1 cellular context compared by ENCODE assay signal in genomic region chr7:21426958-21427860, GRCh38.
TF ChIP-seq lines count a peak whose summit lies in the region.

No MANE protein-coding gene starts in this region.

TF ChIP-seq in HepG2, 621 proteins besides CTCF, POLR2A, EP300 and RAD21 (continued from another document and continues in another):
- TF ChIP-seq ZFP37 (CRISPR knock-in tag; IDR thresholded peaks at IDR 0.05; ENCODE audit: borderline replicate concordance), result no peak
- TF ChIP-seq ZNF670 (CRISPR knock-in tag; IDR thresholded peaks at IDR 0.05; ENCODE audit: borderline replicate concordance), result no peak
- no peak for TF ChIP-seq ZMYM3 (CRISPR knock-in tag; IDR thresholded peaks at IDR 0.05)
- TF ChIP-seq ZNF83 (CRISPR knock-in tag; IDR thresholded peaks at IDR 0.05; ENCODE audit: borderline replicate concordance), result no peak
- no peak for TF ChIP-seq TP53 (CRISPR knock-in tag; conservative IDR thresholded peaks at IDR 0.05)
- no peak for TF ChIP-seq ATRX (CRISPR knock-in tag; IDR thresholded peaks at IDR 0.05; ENCODE audit: borderline replicate concordance)
- TF ChIP-seq ZNF776 (CRISPR knock-in tag; IDR thresholded peaks at IDR 0.05), result 0 out of 2 replicates have a peak, but pooled peaks have one; percentile 12
- no peak for TF ChIP-seq NFKBIZ (CRISPR knock-in tag; IDR thresholded peaks at IDR 0.05)
- TF ChIP-seq ZNF772 (CRISPR knock-in tag; IDR thresholded peaks at IDR 0.05), result 0 out of 2 replicates have a peak, but pooled peaks have one; percentile 33
- TF ChIP-seq ZNF687 (CRISPR knock-in tag; IDR thresholded peaks at IDR 0.05), result peak; percentile 89
- no peak for TF ChIP-seq ZNF589 (CRISPR knock-in tag; conservative IDR thresholded peaks at IDR 0.05)
- peak; percentile 92 for TF ChIP-seq GABPB1 (CRISPR knock-in tag; IDR thresholded peaks at IDR 0.05)
- peak; percentile 37; the same call in 1 of the 2 replicates for TF ChIP-seq ZNF160 (CRISPR knock-in tag; IDR thresholded peaks at IDR 0.05)
- TF ChIP-seq THAP11 (CRISPR knock-in tag; IDR thresholded peaks at IDR 0.05), result peak; percentile 98
- no peak for TF ChIP-seq STAT6 (CRISPR knock-in tag; IDR thresholded peaks at IDR 0.05; ENCODE audit: borderline replicate concordance)
- TF ChIP-seq, protein P1, sequence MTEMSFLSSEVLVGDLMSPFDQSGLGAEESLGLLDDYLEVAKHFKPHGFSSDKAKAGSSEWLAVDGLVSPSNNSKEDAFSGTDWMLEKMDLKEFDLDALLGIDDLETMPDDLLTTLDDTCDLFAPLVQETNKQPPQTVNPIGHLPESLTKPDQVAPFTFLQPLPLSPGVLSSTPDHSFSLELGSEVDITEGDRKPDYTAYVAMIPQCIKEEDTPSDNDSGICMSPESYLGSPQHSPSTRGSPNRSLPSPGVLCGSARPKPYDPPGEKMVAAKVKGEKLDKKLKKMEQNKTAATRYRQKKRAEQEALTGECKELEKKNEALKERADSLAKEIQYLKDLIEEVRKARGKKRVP (CRISPR knock-in tag; IDR thresholded peaks at IDR 0.05), result peak in 1 of 2 experiments; percentile 37; a peak in 1 of 4 replicates
- TF ChIP-seq PRPF4 (IDR thresholded peaks at IDR 0.05; ENCODE audit: low read depth, low read length, poor library complexity, severe bottlenecking), result no peak
- no peak; the same call in 1 of the 2 replicates for TF ChIP-seq MTF2 (CRISPR knock-in tag; IDR thresholded peaks at IDR 0.05; ENCODE audit: borderline replicate concordance)
- peak; percentile 84 for TF ChIP-seq ATF1 (CRISPR knock-in tag; IDR thresholded peaks at IDR 0.05)
- TF ChIP-seq PRDM4 (CRISPR knock-in tag; IDR thresholded peaks at IDR 0.05; ENCODE audit: borderline replicate concordance), result no peak
- TF ChIP-seq NFRKB (IDR thresholded peaks at IDR 0.05), result no peak
- TF ChIP-seq FOSL2 (CRISPR knock-in tag; IDR thresholded peaks at IDR 0.05), result peak; percentile 35; the same call in 1 of the 2 replicates
- TF ChIP-seq, protein P2, sequence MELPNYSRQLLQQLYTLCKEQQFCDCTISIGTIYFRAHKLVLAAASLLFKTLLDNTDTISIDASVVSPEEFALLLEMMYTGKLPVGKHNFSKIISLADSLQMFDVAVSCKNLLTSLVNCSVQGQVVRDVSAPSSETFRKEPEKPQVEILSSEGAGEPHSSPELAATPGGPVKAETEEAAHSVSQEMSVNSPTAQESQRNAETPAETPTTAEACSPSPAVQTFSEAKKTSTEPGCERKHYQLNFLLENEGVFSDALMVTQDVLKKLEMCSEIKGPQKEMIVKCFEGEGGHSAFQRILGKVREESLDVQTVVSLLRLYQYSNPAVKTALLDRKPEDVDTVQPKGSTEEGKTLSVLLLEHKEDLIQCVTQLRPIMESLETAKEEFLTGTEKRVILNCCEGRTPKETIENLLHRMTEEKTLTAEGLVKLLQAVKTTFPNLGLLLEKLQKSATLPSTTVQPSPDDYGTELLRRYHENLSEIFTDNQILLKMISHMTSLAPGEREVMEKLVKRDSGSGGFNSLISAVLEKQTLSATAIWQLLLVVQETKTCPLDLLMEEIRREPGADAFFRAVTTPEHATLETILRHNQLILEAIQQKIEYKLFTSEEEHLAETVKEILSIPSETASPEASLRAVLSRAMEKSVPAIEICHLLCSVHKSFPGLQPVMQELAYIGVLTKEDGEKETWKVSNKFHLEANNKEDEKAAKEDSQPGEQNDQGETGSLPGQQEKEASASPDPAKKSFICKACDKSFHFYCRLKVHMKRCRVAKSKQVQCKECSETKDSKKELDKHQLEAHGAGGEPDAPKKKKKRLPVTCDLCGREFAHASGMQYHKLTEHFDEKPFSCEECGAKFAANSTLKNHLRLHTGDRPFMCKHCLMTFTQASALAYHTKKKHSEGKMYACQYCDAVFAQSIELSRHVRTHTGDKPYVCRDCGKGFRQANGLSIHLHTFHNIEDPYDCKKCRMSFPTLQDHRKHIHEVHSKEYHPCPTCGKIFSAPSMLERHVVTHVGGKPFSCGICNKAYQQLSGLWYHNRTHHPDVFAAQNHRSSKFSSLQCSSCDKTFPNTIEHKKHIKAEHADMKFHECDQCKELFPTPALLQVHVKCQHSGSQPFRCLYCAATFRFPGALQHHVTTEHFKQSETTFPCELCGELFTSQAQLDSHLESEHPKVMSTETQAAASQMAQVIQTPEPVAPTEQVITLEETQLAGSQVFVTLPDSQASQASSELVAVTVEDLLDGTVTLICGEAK (IDR thresholded peaks at IDR 0.05), result no peak
- TF ChIP-seq, protein P2 (CRISPR knock-in tag; IDR thresholded peaks at IDR 0.05), result no peak; the same call in 1 of the 2 replicates
- no peak for TF ChIP-seq ZNF251 (CRISPR knock-in tag; IDR thresholded peaks at IDR 0.05)
- peak; percentile 76 for TF ChIP-seq POGK (CRISPR knock-in tag; conservative IDR thresholded peaks at IDR 0.05)
- TF ChIP-seq MIXL1 (CRISPR knock-in tag; IDR thresholded peaks at IDR 0.05), result no peak
- 0 out of 2 replicates have a peak, but pooled peaks have one; percentile 26 for TF ChIP-seq KAT7 (CRISPR knock-in tag; IDR thresholded peaks at IDR 0.05; ENCODE audit: borderline replicate concordance)
- TF ChIP-seq RFXANK (CRISPR knock-in tag; IDR thresholded peaks at IDR 0.05), result no peak; the same call in 1 of the 2 replicates
- TF ChIP-seq, protein P3, sequence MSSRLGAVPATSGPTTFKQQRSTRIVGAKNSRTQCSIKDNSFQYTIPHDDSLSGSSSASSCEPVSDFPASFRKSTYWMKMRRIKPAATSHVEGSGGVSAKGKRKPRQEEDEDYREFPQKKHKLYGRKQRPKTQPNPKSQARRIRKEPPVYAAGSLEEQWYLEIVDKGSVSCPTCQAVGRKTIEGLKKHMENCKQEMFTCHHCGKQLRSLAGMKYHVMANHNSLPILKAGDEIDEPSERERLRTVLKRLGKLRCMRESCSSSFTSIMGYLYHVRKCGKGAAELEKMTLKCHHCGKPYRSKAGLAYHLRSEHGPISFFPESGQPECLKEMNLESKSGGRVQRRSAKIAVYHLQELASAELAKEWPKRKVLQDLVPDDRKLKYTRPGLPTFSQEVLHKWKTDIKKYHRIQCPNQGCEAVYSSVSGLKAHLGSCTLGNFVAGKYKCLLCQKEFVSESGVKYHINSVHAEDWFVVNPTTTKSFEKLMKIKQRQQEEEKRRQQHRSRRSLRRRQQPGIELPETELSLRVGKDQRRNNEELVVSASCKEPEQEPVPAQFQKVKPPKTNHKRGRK (CRISPR knock-in tag; IDR thresholded peaks at IDR 0.05), result no peak
- no peak for TF ChIP-seq ZKSCAN5 (CRISPR knock-in tag; IDR thresholded peaks at IDR 0.05)
- peak; percentile 88; the same call in 1 of the 2 replicates for TF ChIP-seq ZNF572 (CRISPR knock-in tag; IDR thresholded peaks at IDR 0.05)
- TF ChIP-seq NONO (IDR thresholded peaks at IDR 0.05), result no peak
- peak; percentile 53; the same call in 1 of the 2 replicates for TF ChIP-seq NONO (CRISPR knock-in tag; conservative IDR thresholded peaks at IDR 0.05)
- TF ChIP-seq XRCC5 (optimal IDR thresholded peaks at IDR 0.05; ENCODE audit: low read length), result peak; percentile 51
- no peak for TF ChIP-seq ZSCAN12 (CRISPR knock-in tag; IDR thresholded peaks at IDR 0.05)
- peak; percentile 52; the same call in 1 of the 2 replicates for TF ChIP-seq ZNF761 (CRISPR knock-in tag; conservative IDR thresholded peaks at IDR 0.05)
- TF ChIP-seq DR1 (CRISPR knock-in tag; IDR thresholded peaks at IDR 0.05), result 0 out of 2 replicates have a peak, but pooled peaks have one; percentile 67
- no peak for TF ChIP-seq ZNF253 (CRISPR knock-in tag; IDR thresholded peaks at IDR 0.05; ENCODE audit: borderline replicate concordance)
